16 cellular contexts compared by ENCODE assay signal in the genomic region with DNA sequence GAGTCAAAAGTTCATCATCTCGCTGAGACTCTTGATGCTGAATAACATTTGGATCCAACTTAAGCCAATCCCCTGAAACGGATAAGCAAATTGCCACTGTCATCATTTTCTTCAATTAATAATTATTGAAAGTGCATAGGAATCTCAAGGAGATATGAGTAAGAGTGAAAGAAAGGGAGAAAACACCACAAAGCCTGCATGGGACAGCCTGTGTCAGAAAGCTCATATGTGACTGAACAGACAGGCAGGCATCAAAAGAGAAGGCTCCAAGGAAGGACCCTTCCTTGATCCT. TPM values are rescaled to one million over a fixed set of nuclear protein-coding genes. Genes with fewer than 3 reads are reported as not detected.
DNase-seq lines count a peak whose midpoint lies in the region; ATAC-seq and TF ChIP-seq lines count a peak whose summit lies in the region.
"Had no signal": no experiment of that assay in that cellular context is flagged by ENCODE, and none has a peak within 500 bp of the region (broad histone marks: within the 10 kb centered on the region; RNA-seq: fewer than 3 reads in every experiment).

No MANE protein-coding gene starts in this region.

- H3F3A ChIP-seq in PC-3 (ENCODE audit: low read length, unreplicated experiment), result peaks cover 15% of the 10 kb centered on the region

- DNase-seq in PC-3, result no peak
- DNase-seq in chondrocyte (ENCODE audit: low spot score), result no peak
- DNase-seq in stomach, result no peak
- DNase-seq in effector CD8-positive, alpha-beta T cell (lab: John Stamatoyannopoulos, UW), result no peak
- DNase-seq in NCI-H2227 (lab: John Stamatoyannopoulos, UW; ENCODE audit: unreplicated experiment), result no peak
- no peak for DNase-seq in NCI-H2171 treated with DMSO at 0.1 percent for 48 hours (lab: John Stamatoyannopoulos, UW)
- DNase-seq: aorta; cortex of kidney; erythroblast; kidney; NCI-H1417; stimulated activated naive CD8-positive, alpha-beta T cell treated with anti-CD3 and anti-CD28 coated beads, Interleukin-15, amount 100 ng/mL, for 72 hours; T-cell had no signal

- H3K9ac ChIP-seq in PC-3 (ENCODE audit: low read length), result peak overlapping the region; percentile 50

- H3K4me3 Mint-ChIP-seq in chondrocyte (ENCODE audit: unreplicated experiment), result no peak overlapping the region
- H3K4me3 Mint-ChIP-seq: B cell; stimulated activated naive CD8-positive, alpha-beta T cell treated with anti-CD3 and anti-CD28 coated beads, Interleukin-15, amount 100 ng/mL, for 72 hours; T-cell; WTC11 had no signal

- H3K4me3 ChIP-seq in PC-3 (ENCODE audit: low read length) (peak overlapping the region; percentile 8; the same call in 1 of the 2 replicates), muscle layer of duodenum (ENCODE audit: low read depth in 1 of 2, low read length in 2 of 2) (peak overlapping the region in 1 of 2 donors; percentile 3), stomach (no peak overlapping the region)

- peak overlapping the region; percentile 88 for H3K27ac Mint-ChIP-seq in chondrocyte (ENCODE audit: unreplicated experiment)
- H3K27ac Mint-ChIP-seq: B cell; stimulated activated naive CD8-positive, alpha-beta T cell treated with anti-CD3 and anti-CD28 coated beads, Interleukin-15, amount 100 ng/mL, for 72 hours; WTC11 had no signal

- intact Hi-C loops in PC-3 (cut with micrococcal nuclease) (no loop called here), stomach (cut with DNase I; ENCODE audit: low total_unique reads) (no loop called here)

- no peak overlapping the region for H2AFZ ChIP-seq in PC-3 (ENCODE audit: low read length)

- no peaks in the 10 kb centered on the region for H3K9me3 ChIP-seq in PC-3 (ENCODE audit: low read length)
- H3K9me3 ChIP-seq in muscle layer of duodenum (ENCODE audit: control insufficient read depth in 1 of 2, low read length in 2 of 2), result no peaks in the 10 kb centered on the region
- H3K9me3 ChIP-seq in stomach, result no peaks in the 10 kb centered on the region

- CTCF ChIA-PET in PC-3 (lab: Charles Lee), result interaction anchor here (0.9 to 1.4 kb wide), 3 partner anchors 15 to 252 kb away, joined by 4 to 7 read pairs (median 6); no protein-coding TSS in a partner anchor

- BruUV-seq in PC-3 (replicated peaks; lab: Mats Ljungman, UMichigan), result no TSS peak

- H3K4me1 ChIP-seq in PC-3 (ENCODE audit: insufficient read depth, low read length) (peaks cover 72% of the 10 kb centered on the region), muscle layer of duodenum (ENCODE audit: control insufficient read depth in 1 of 2, insufficient read depth in 2 of 2, low read length in 2 of 2) (peaks cover 24 to 25% of the 10 kb centered on the region in 2 donors), stomach (peaks cover 40 to 99% (median 70%) of the 10 kb centered on the region in 4 donors)

- H3K36me3 ChIP-seq in PC-3 (ENCODE audit: low read depth, low read length), result 0 out of 2 replicates have a peak, but pooled peaks cover 3% of the 10 kb centered on the region
- H3K36me3 ChIP-seq in muscle layer of duodenum (ENCODE audit: control insufficient read depth in 1 of 2, insufficient read depth in 2 of 2, low read length in 2 of 2), result no peaks in the 10 kb centered on the region
- H3K36me3 ChIP-seq in stomach, result peaks cover 0 to 13% (median 5%) of the 10 kb centered on the region in 4 donors

- H3K27ac ChIP-seq in PC-3 (ENCODE audit: low read length) (peak overlapping the region; percentile 98), muscle layer of duodenum (ENCODE audit: low read length) (peak overlapping the region; percentile 65), stomach (peak overlapping the region in 4 of 5 donors; percentile 49 to 77 (median 66))

- no peaks in the 10 kb centered on the region for H3K9me2 ChIP-seq in PC-3 (replicated peaks; ENCODE audit: low read length)

- H3K36me3 Mint-ChIP-seq in chondrocyte (ENCODE audit: low read depth), result peaks cover 13% of the 10 kb centered on the region
- H3K36me3 Mint-ChIP-seq: WTC11 had no signal

- H3K79me2 ChIP-seq in PC-3 (ENCODE audit: low read length), result peaks cover 81% of the 10 kb centered on the region

- POLR2A ChIA-PET in PC-3 (lab: Charles Lee; ENCODE audit: unreplicated experiment), result interaction anchor here (0.6 to 0.9 kb wide), 3 partner anchors 9 to 24 kb away, joined by 3 to 16 read pairs (median 7); no protein-coding TSS in a partner anchor

- H3K27me3 ChIP-seq in PC-3 (ENCODE audit: low read length), result no peaks in the 10 kb centered on the region
- H3K27me3 ChIP-seq in muscle layer of duodenum (ENCODE audit: low read depth, low read length), result no peaks in the 10 kb centered on the region
- H3K27me3 ChIP-seq in stomach, result no peaks in the 10 kb centered on the region

- TF ChIP-seq EP300 in stomach (IDR thresholded peaks at IDR 0.05), result no peak

- H4K20me1 ChIP-seq in PC-3 (ENCODE audit: low read length), result no peaks in the 10 kb centered on the region

- H3K9me3 Mint-ChIP-seq in chondrocyte (ENCODE audit: low read depth), result no peaks in the 10 kb centered on the region
- H3K9me3 Mint-ChIP-seq: stimulated activated naive CD8-positive, alpha-beta T cell treated with anti-CD3 and anti-CD28 coated beads, Interleukin-15, amount 100 ng/mL, for 72 hours; T-cell; WTC11 had no signal

- TF ChIP-seq POLR2A in stomach (IDR thresholded peaks at IDR 0.05), result no peak

- TF ChIP-seq CTCF in PC-3 (conservative IDR thresholded peaks at IDR 0.05; ENCODE audit: low read depth, low read length), result no peak
- no peak for TF ChIP-seq CTCF in chondrocyte (IDR thresholded peaks at IDR 0.05)
- TF ChIP-seq CTCF in stomach (IDR thresholded peaks at IDR 0.05), result no peak

- ATAC-seq in PC-3, result no peak
- ATAC-seq: stimulated activated naive CD8-positive, alpha-beta T cell treated with anti-CD3 and anti-CD28 coated beads, Interleukin-15, amount 100 ng/mL, for 72 hours; T-cell; WTC11 had no signal

- peak overlapping the region; percentile 61 for H3K4me2 ChIP-seq in PC-3 (ENCODE audit: low read length)

- no peaks in the 10 kb centered on the region for H3K27me3 Mint-ChIP-seq in chondrocyte (ENCODE audit: low read depth)
- H3K27me3 Mint-ChIP-seq: stimulated activated naive CD8-positive, alpha-beta T cell treated with anti-CD3 and anti-CD28 coated beads, Interleukin-15, amount 100 ng/mL, for 72 hours; T-cell had no signal

- WGBS in stomach, 5 donors, result 28 to 40% (median 33%) methylated on average over 2 of the region's 2 CpGs

- H3K4me1 Mint-ChIP-seq in chondrocyte (ENCODE audit: low read depth), result peaks cover 71% of the 10 kb centered on the region
- H3K4me1 Mint-ChIP-seq: B cell had no signal

RNA-seq across cellular contexts. Expression of a gene that starts 13.3 kb away (rescaled TPM):
- total RNA-seq in PC-3 (2014; rRNA removed) (19.1 and 27.0 TPM in 2 replicates), chondrocyte (59.6 to 65.0 TPM (median 64.5 TPM) in 3 replicates), stomach (100 to 1,000 TPM in 1 of 5 donors, 10 to 100 TPM in 4; 32.4 to 106 (median 64.6) TPM)
- 1 to 10 TPM; 5.2 to 8.7 (median 7.6) TPM for polyA plus RNA-seq in stomach
